ENCODE assay signal across 19 cellular contexts in genomic region chr3:13185737-13186136, GRCh38.
"Had no signal": no experiment of that assay in that cellular context is flagged by ENCODE, and none has a peak within 500 bp of the region (broad histone marks: within the 10 kb centered on the region; RNA-seq: fewer than 3 reads in every experiment).

No MANE protein-coding gene starts in this region.

- H3K4me1 ChIP-seq: foreskin keratinocyte, gastroesophageal sphincter, lower lobe of right lung had no signal

- H3K4me2 ChIP-seq: hepatocyte had no signal

- H3K9me3 ChIP-seq: lower lobe of right lung, mucosa of descending colon had no signal

- H3K27me3 ChIP-seq: dorsolateral prefrontal cortex, heart left ventricle, hepatocyte, left lung had no signal

- H3K36me3 ChIP-seq: esophagus muscularis mucosa, gastroesophageal sphincter, heart left ventricle, left lung, lower lobe of right lung had no signal

- H2AFZ ChIP-seq: hepatocyte had no signal

- DNase-seq: dermis blood vessel endothelial cell; effector CD4-positive, alpha-beta T cell; effector memory CD4-positive, alpha-beta T cell; foreskin keratinocyte; hypothalamus; immature natural killer cell; islet precursor cell; left cardiac atrium; left ventricle myocardium superior; lower lobe of right lung; mesenchymal stem cell; mucosa of descending colon had no signal

- H3K79me2 ChIP-seq: hepatocyte had no signal

- H3K4me3 ChIP-seq: coronary artery, dorsolateral prefrontal cortex, esophagus muscularis mucosa, gastroesophageal sphincter, heart left ventricle, hepatocyte, left lung, lower lobe of right lung, mucosa of descending colon had no signal

- H3K27ac ChIP-seq: coronary artery, dorsolateral prefrontal cortex, esophagus muscularis mucosa, foreskin keratinocyte, gastroesophageal sphincter, heart left ventricle, hepatocyte, left lung, lower lobe of right lung had no signal

- ATAC-seq: foreskin keratinocyte, gastroesophageal sphincter, heart left ventricle, left cardiac atrium, left lung, left ventricle myocardium superior, lower lobe of right lung, mucosa of descending colon had no signal
